16 cellular contexts compared by ENCODE assay signal in genomic region chr3:22729212-22729611, GRCh38.
DNase-seq lines count a peak whose midpoint lies in the region; ATAC-seq and TF ChIP-seq lines count a peak whose summit lies in the region.
"Had no signal": no experiment of that assay in that cellular context is flagged by ENCODE, and none has a peak within 500 bp of the region (broad histone marks: within the 10 kb centered on the region; RNA-seq: fewer than 3 reads in every experiment).

No MANE protein-coding gene starts in this region.

- H4K91ac ChIP-seq in trophoblast cell (ENCODE audit: low read depth, low read length) = peak overlapping the region; percentile 52

- DNase-seq in HPDE6-E6E7 (ENCODE audit: extremely low spot score) (peak; percentile 7), RWPE2 (ENCODE audit: low spot score) (no peak), trophoblast cell (peak in 1 of 2 donors; percentile 23), NCI-H1436 (lab: John Stamatoyannopoulos, UW) (no peak)
- no peak for DNase-seq in activated CD4-positive, CD25-positive, alpha-beta regulatory T cell (lab: John Stamatoyannopoulos, UW)
- DNase-seq: BE2C; CD8-positive, alpha-beta T cell; COR-L47; DMS153; DMS79 treated with DMSO at 0.1 percent for 48 hours; EL; GOT3; H9 had no signal

- H2AK5ac ChIP-seq in trophoblast cell (ENCODE audit: low read length) = no peak overlapping the region

- WGBS in trophoblast cell (ENCODE audit: extremely low coverage, insufficient coverage, insufficient read length) = no CpG with 5 or more reads among the region's 5 CpGs

- H3K27ac ChIP-seq in RWPE2 (ENCODE audit: poor library complexity, severe bottlenecking) (no peak overlapping the region), trophoblast cell (ENCODE audit: low read depth, low read length) (no peak overlapping the region)
- H3K27ac ChIP-seq: C4-2B had no signal

- no peak overlapping the region for H3K23ac ChIP-seq in trophoblast cell (ENCODE audit: low read length)

- H4K12ac ChIP-seq in trophoblast cell (ENCODE audit: low read depth, low read length) = no peak overlapping the region

- no peak for TF ChIP-seq CTCF in RWPE2 (IDR thresholded peaks at IDR 0.05; ENCODE audit: poor library complexity, severe bottlenecking)

- H3K4ac ChIP-seq in trophoblast cell (ENCODE audit: low read depth, low read length) = no peak overlapping the region

- H2BK12ac ChIP-seq in trophoblast cell (ENCODE audit: low read length) = no peak overlapping the region

- H3K79me2 ChIP-seq in trophoblast cell (ENCODE audit: control insufficient read depth, insufficient read depth, low read length, poor library complexity) = no peaks in the 10 kb centered on the region

- H2BK5ac ChIP-seq in trophoblast cell (ENCODE audit: low read depth, low read length, poor library complexity) = no peak overlapping the region

- H3K4me2 ChIP-seq in trophoblast cell (ENCODE audit: low read length) = no peak overlapping the region

- no peak overlapping the region for H3K9ac ChIP-seq in trophoblast cell (ENCODE audit: low read length)

- H3K79me1 ChIP-seq in trophoblast cell (ENCODE audit: low read length) = peaks cover 12% of the 10 kb centered on the region

- H3K4me3 ChIP-seq in RWPE2 (ENCODE audit: severe bottlenecking) (no peak overlapping the region), trophoblast cell (ENCODE audit: low read depth, low read length) (no peak overlapping the region)

- no peak overlapping the region for H2AFZ ChIP-seq in trophoblast cell (ENCODE audit: insufficient read depth, low read length, poor library complexity)

- H3K36me3 ChIP-seq in RWPE2 (ENCODE audit: low read depth) = no peaks in the 10 kb centered on the region
- no peaks in the 10 kb centered on the region for H3K36me3 ChIP-seq in trophoblast cell (ENCODE audit: control insufficient read depth in 1 of 2, insufficient read depth in 2 of 2, low read length in 2 of 2)
- H3K36me3 ChIP-seq: BE2C had no signal

- H3K18ac ChIP-seq in trophoblast cell (ENCODE audit: low read length) = no peak overlapping the region

- H3K9me3 ChIP-seq in RWPE2 (ENCODE audit: severe bottlenecking) = peaks cover 2% of the 10 kb centered on the region
- peaks cover 4% of the 10 kb centered on the region for H3K9me3 ChIP-seq in trophoblast cell (ENCODE audit: insufficient read depth, low read depth, low read length)
- H3K9me3 ChIP-seq: BE2C had no signal

- ATAC-seq in RWPE2 (ENCODE audit: low read depth) (peak; percentile 84), esophagus mucosa (peak; percentile 74), GM19351 (IDR thresholded peaks at IDR 0.05; ENCODE audit: unreplicated experiment) (no peak)
- ATAC-seq: CD8-positive, alpha-beta T cell had no signal

- H3K4me1 ChIP-seq in RWPE2 (ENCODE audit: insufficient read depth, poor library complexity, severe bottlenecking) (no peaks in the 10 kb centered on the region), trophoblast cell (ENCODE audit: control insufficient read depth in 1 of 2, insufficient read depth in 2 of 2, low read length in 2 of 2) (peaks cover 6 to 8% of the 10 kb centered on the region in 2 experiments)
- H3K4me1 ChIP-seq: BE2C had no signal

- H3K27me3 ChIP-seq in RWPE2 (ENCODE audit: insufficient read depth, poor library complexity, severe bottlenecking) (no peaks in the 10 kb centered on the region), trophoblast cell (ENCODE audit: insufficient read depth, low read length) (no peaks in the 10 kb centered on the region)
- H3K27me3 ChIP-seq: BE2C had no signal

- no peak overlapping the region for H3K14ac ChIP-seq in trophoblast cell (ENCODE audit: low read length)

- H2BK120ac ChIP-seq in trophoblast cell (ENCODE audit: insufficient read depth, low read length, poor library complexity) = no peak overlapping the region

- H4K8ac ChIP-seq in trophoblast cell (ENCODE audit: low read depth, low read length) = no peak overlapping the region
